ENCODE assay signal across 8 cellular contexts in the genomic region with DNA sequence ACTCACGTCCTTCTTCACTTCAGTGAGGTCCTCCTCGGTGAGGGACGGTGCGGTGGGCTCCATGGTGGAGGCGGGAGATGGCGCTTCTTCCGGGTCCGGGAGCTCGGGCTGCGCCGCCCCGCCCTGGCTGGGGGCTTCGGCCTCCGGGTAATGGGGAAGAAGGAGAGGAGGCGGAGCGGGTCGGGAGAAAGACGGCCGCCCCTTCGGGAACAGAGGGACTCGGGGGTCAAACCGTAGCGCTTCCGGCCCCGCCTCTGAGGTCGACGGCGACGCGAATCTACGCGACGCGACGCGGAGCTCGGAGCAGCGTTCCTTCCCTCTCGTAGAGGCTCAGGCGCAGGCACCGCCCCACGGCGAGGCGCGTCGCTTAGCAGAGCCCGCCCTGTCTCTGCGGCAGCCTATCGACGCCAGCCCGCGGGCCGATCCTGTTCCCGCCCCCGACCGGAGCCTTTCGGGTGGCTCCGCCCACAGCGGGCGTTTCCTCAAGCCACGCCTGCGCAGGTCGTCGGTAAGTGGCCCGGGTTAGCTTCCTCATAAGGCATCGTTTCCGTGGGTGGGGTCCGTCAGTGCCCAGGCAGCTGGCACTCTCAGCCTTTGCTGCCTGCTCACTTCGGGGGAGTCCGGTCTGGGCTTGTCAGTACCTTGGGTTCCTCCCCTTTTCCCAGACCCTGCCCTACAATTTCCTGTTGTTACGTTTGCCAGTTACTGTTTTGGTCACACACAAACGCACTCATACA. TPM values are rescaled to one million over a fixed set of nuclear protein-coding genes. Genes with fewer than 3 reads are reported as not detected.
DNase-seq lines count a peak whose midpoint lies in the region; ATAC-seq and TF ChIP-seq lines count a peak whose summit lies in the region.

BCL10 (minus strand) TSS at position 343 of the 737 bp plus-strand sequence; CDS start at position 63, 280 bp downstream.

- H3K4me3 Mint-ChIP-seq in activated T-helper 17 cell treated with anti-CD3 and anti-CD28 coated beads, Interleukin-2, amount 50 U/mL, for 72 hours: peak within 1 kb of the TSS; percentile 92
- H3K4me3 Mint-ChIP-seq in naive B cell: peak within 1 kb of the TSS; percentile 87 to 99 (median 96)
- H3K4me3 Mint-ChIP-seq in stimulated activated memory B cell treated with anti-CD40 and anti-IgM and Interleukin-4, amounts not matched to agents 10 μg/mL and 1 μg/mL and 100 μg/mL, for 72 hours: peak within 1 kb of the TSS; percentile 84

- CTCF ChIA-PET in RWPE1 (lab: Yijun Ruan, JAX): interaction anchor here (0.6 to 1.5 kb wide), 3 partner anchors 17 to 504 kb away, joined by 4 to 5 read pairs (median 5); partner anchors contain the start of gene C1orf52

- DNase-seq in Daoy (ENCODE audit: low read depth) (peak; percentile 100), GOT3 (lab: John Stamatoyannopoulos, UW) (peak; percentile 75), LNCaP clone FGC (ENCODE audit: low read depth) (peak; percentile 95), RWPE1 (ENCODE audit: low spot score) (peak; percentile 98), fibroblast of gingiva (ENCODE audit: low read depth) (peak; percentile 99), naive B cell (peak; percentile 99)

- ATAC-seq in activated T-helper 17 cell treated with anti-CD3 and anti-CD28 coated beads, Interleukin-2, amount 50 U/mL, for 72 hours (replicated peaks): peak; percentile 94
- peak; percentile 87 to 88 for ATAC-seq in naive B cell (ENCODE audit: low read depth in 2 of 2)
- peak; percentile 99 for ATAC-seq in stimulated activated memory B cell treated with anti-CD40 and anti-IgM and Interleukin-4, amounts not matched to agents 10 μg/mL and 1 μg/mL and 100 μg/mL, for 72 hours

- peak within 1 kb of the TSS; percentile 97 for H3K27ac Mint-ChIP-seq in activated T-helper 17 cell treated with anti-CD3 and anti-CD28 coated beads, Interleukin-2, amount 50 U/mL, for 72 hours
- peak within 1 kb of the TSS; percentile 96 to 100 (median 100) for H3K27ac Mint-ChIP-seq in naive B cell
- peak within 1 kb of the TSS; percentile 91 for H3K27ac Mint-ChIP-seq in stimulated activated memory B cell treated with anti-CD40 and anti-IgM and Interleukin-4, amounts not matched to agents 10 μg/mL and 1 μg/mL and 100 μg/mL, for 72 hours

- TF ChIP-seq CTCF in LNCaP clone FGC (IDR thresholded peaks at IDR 0.05; ENCODE audit: control insufficient read depth, extremely low read depth, insufficient read depth): no peak
- no peak for TF ChIP-seq CTCF in RWPE1 (conservative IDR thresholded peaks at IDR 0.05; ENCODE audit: low read depth)

- peak within 1 kb of the TSS; percentile 89 for H3K4me3 ChIP-seq in LNCaP clone FGC (ENCODE audit: low read depth, low read length)

- H3K9me3 Mint-ChIP-seq in activated T-helper 17 cell treated with anti-CD3 and anti-CD28 coated beads, Interleukin-2, amount 50 U/mL, for 72 hours: no peaks in the 10 kb centered on the region
- H3K9me3 Mint-ChIP-seq in naive B cell: no peaks in the 10 kb centered on the region
- no peaks in the 10 kb centered on the region for H3K9me3 Mint-ChIP-seq in stimulated activated memory B cell treated with anti-CD40 and anti-IgM and Interleukin-4, amounts not matched to agents 10 μg/mL and 1 μg/mL and 100 μg/mL, for 72 hours

- H3K27me3 Mint-ChIP-seq in activated T-helper 17 cell treated with anti-CD3 and anti-CD28 coated beads, Interleukin-2, amount 50 U/mL, for 72 hours: no peaks in the 10 kb centered on the region
- no peaks in the 10 kb centered on the region for H3K27me3 Mint-ChIP-seq in naive B cell
- no peaks in the 10 kb centered on the region for H3K27me3 Mint-ChIP-seq in stimulated activated memory B cell treated with anti-CD40 and anti-IgM and Interleukin-4, amounts not matched to agents 10 μg/mL and 1 μg/mL and 100 μg/mL, for 72 hours

- peaks cover 32% of the 10 kb centered on the region for H3K4me1 Mint-ChIP-seq in activated T-helper 17 cell treated with anti-CD3 and anti-CD28 coated beads, Interleukin-2, amount 50 U/mL, for 72 hours
- H3K4me1 Mint-ChIP-seq in naive B cell: peaks cover 45 to 69% (median 62%) of the 10 kb centered on the region in 3 donors
- H3K4me1 Mint-ChIP-seq in stimulated activated memory B cell treated with anti-CD40 and anti-IgM and Interleukin-4, amounts not matched to agents 10 μg/mL and 1 μg/mL and 100 μg/mL, for 72 hours: peaks cover 59% of the 10 kb centered on the region

- peak within 1 kb of the TSS; percentile 97 for H3K27ac ChIP-seq in RWPE1

- H3K36me3 Mint-ChIP-seq in activated T-helper 17 cell treated with anti-CD3 and anti-CD28 coated beads, Interleukin-2, amount 50 U/mL, for 72 hours (ENCODE audit: low read depth): peaks cover 42% of the 10 kb centered on the region
- H3K36me3 Mint-ChIP-seq in naive B cell: peaks cover 20 to 33% of the 10 kb centered on the region in 2 donors
- H3K36me3 Mint-ChIP-seq in stimulated activated memory B cell treated with anti-CD40 and anti-IgM and Interleukin-4, amounts not matched to agents 10 μg/mL and 1 μg/mL and 100 μg/mL, for 72 hours: peaks cover 20% of the 10 kb centered on the region

- POLR2A ChIA-PET in RWPE1 (lab: Yijun Ruan, JAX; ENCODE audit: low non-redundant PET): interaction anchor here (0.6 to 1.4 kb wide), 4 partner anchors 13 to 331 kb away, joined by 3 read pairs; no protein-coding TSS in a partner anchor

RNA-seq across cellular contexts. Expression of gene BCL10, which starts in this region (rescaled TPM):
- total RNA-seq in Daoy (2014; rRNA removed; shearing (Covaris generic)): 50.7 and 73.2 TPM in 2 replicates
- 10 to 100 TPM; 28.3 to 63.7 TPM for total RNA-seq in activated T-helper 17 cell treated with anti-CD3 and anti-CD28 coated beads, Interleukin-2, amount 50 U/mL, for 72 hours
- 10 to 100 TPM; 48.6 to 83.4 (median 62.4) TPM for polyA plus RNA-seq in naive B cell (ENCODE audit: low read depth in 6 of 6)

Comparison
In these comparisons a context has a peak if more than half of its experiments do, and no peak if none do; other contexts are left out.
1. Peak in every context shown above with its lines: DNase-seq, ATAC-seq, H3K4me3 ChIP-seq and H3K27ac ChIP-seq.